Comparison of ENCODE assay signal across 25 cellular contexts in the genomic region with DNA sequence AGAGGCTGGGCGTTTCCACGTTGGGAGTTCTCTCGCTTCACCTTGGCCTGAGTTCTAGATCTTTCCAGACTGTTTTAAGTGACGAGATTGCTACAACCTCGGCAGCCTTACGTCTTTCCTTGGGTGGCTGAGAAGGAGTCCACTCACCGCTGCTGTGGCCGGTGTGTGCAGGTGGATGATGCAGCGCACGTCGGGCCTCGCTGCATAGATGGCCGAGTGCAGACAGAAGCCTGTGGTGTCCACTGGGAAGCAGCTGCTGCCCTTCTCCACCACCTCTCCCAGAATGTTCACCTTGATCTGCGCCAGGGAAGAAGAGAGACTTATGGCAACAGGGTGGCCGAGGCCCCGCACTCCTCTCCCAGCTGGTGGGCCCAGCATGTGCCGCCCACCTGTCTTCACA.
A peak's percentile ranks its signal among the peaks of the same experiment; 100 is the strongest.
DNase-seq lines count a peak whose midpoint lies in the region; ATAC-seq and TF ChIP-seq lines count a peak whose summit lies in the region.
"Had no signal": no experiment of that assay in that cellular context is flagged by ENCODE, and none has a peak within 500 bp of the region (broad histone marks: within the 10 kb centered on the region; RNA-seq: fewer than 3 reads in every experiment).

No MANE protein-coding gene starts in this region.

- no peak overlapping the region for H3K27ac Mint-ChIP-seq in activated naive CD8-positive, alpha-beta T cell treated with anti-CD3 and anti-CD28 coated beads, Interleukin-2, amount 50 U/mL, for 24 hours
- H3K27ac Mint-ChIP-seq in activated naive CD8-positive, alpha-beta T cell treated with anti-CD3 and anti-CD28 coated beads for 36 hours: no peak overlapping the region
- peak overlapping the region; percentile 60; the same call in 1 of the 2 replicates for H3K27ac Mint-ChIP-seq in WTC11
- H3K27ac Mint-ChIP-seq: CD4-positive, alpha-beta memory T cell; HFFc6 had no signal

- DNase-seq in activated naive CD8-positive, alpha-beta T cell treated with anti-CD3 and anti-CD28 coated beads, Interleukin-2, amount 50 U/mL, for 24 hours: no peak
- no peak for DNase-seq in activated naive CD8-positive, alpha-beta T cell treated with anti-CD3 and anti-CD28 coated beads for 36 hours
- no peak for DNase-seq in WTC11 (ENCODE audit: low spot score)
- peak; percentile 23 for DNase-seq in left lobe of liver (ENCODE audit: low spot score)
- peak; percentile 44 for DNase-seq in spleen
- no peak for DNase-seq in NCI-H446 treated with DMSO at 0.1 percent for 48 hours (lab: John Stamatoyannopoulos, UW)
- no peak for DNase-seq in SK-N-DZ (ENCODE audit: low spot score)
- DNase-seq: CD4-positive, alpha-beta memory T cell; COR-L47; DMS53; GM23248; HFFc6; NCI-H1092; NCI-H1417 treated with DMSO at 0.1 percent for 48 hours; NCI-H187; NCI-H2081 treated with DMSO at 0.1 percent for 48 hours; NCI-H2171; NCI-H345; NCI-H524 treated with DMSO at 0.1 percent for 48 hours; NCI-H774; SJCRH30 had no signal

- no peak for TF ChIP-seq POLR2A in spleen (IDR thresholded peaks at IDR 0.05)

- H3K27me3 ChIP-seq in spleen (replicated peaks in 1 of 7): no peaks in the 10 kb centered on the region
- H3K27me3 ChIP-seq: BLaER1 treated with 17β-estradiol and CSF1 and Interleukin-3, amounts not matched to agents 10 nM and 100 nM had no signal

- H3K27me3 Mint-ChIP-seq in activated naive CD8-positive, alpha-beta T cell treated with anti-CD3 and anti-CD28 coated beads, Interleukin-2, amount 50 U/mL, for 24 hours: no peaks in the 10 kb centered on the region
- H3K27me3 Mint-ChIP-seq in activated naive CD8-positive, alpha-beta T cell treated with anti-CD3 and anti-CD28 coated beads for 36 hours: no peaks in the 10 kb centered on the region
- no peaks in the 10 kb centered on the region for H3K27me3 Mint-ChIP-seq in WTC11 (ENCODE audit: low read depth)

- H3K27ac ChIP-seq in spleen: no peak overlapping the region
- H3K27ac ChIP-seq: BLaER1 treated with 17β-estradiol and CSF1 and Interleukin-3, amounts not matched to agents 10 nM and 100 nM; GM23248; SJCRH30 had no signal

- H3K9me3 ChIP-seq in spleen: no peaks in the 10 kb centered on the region
- H3K9me3 ChIP-seq: BLaER1 treated with 17β-estradiol and CSF1 and Interleukin-3, amounts not matched to agents 10 nM and 100 nM; HAP-1; SJCRH30 had no signal

- peak; percentile 21 for ATAC-seq in activated naive CD8-positive, alpha-beta T cell treated with anti-CD3 and anti-CD28 coated beads, Interleukin-2, amount 50 U/mL, for 24 hours
- ATAC-seq in WTC11 (no peak), left lobe of liver (no peak), HG03520 (IDR thresholded peaks at IDR 0.05; ENCODE audit: unreplicated experiment) (no peak)
- ATAC-seq: GM12878 had no signal

- H3K4me3 Mint-ChIP-seq in activated naive CD8-positive, alpha-beta T cell treated with anti-CD3 and anti-CD28 coated beads, Interleukin-2, amount 50 U/mL, for 24 hours: no peak overlapping the region
- no peak overlapping the region for H3K4me3 Mint-ChIP-seq in activated naive CD8-positive, alpha-beta T cell treated with anti-CD3 and anti-CD28 coated beads for 36 hours
- H3K4me3 Mint-ChIP-seq in WTC11: no peak overlapping the region
- H3K4me3 Mint-ChIP-seq: CD4-positive, alpha-beta memory T cell; HFFc6 had no signal

- CTCF ChIA-PET in WTC11 (lab: Charles Lee): no interaction called here

- no peak overlapping the region for H3K4me3 ChIP-seq in spleen
- H3K4me3 ChIP-seq: BLaER1 treated with 17β-estradiol and CSF1 and Interleukin-3, amounts not matched to agents 10 nM and 100 nM; GM12878; GM23248; HAP-1; SJCRH30 had no signal

- H3K9me3 Mint-ChIP-seq in activated naive CD8-positive, alpha-beta T cell treated with anti-CD3 and anti-CD28 coated beads, Interleukin-2, amount 50 U/mL, for 24 hours: no peaks in the 10 kb centered on the region
- H3K9me3 Mint-ChIP-seq in activated naive CD8-positive, alpha-beta T cell treated with anti-CD3 and anti-CD28 coated beads for 36 hours: no peaks in the 10 kb centered on the region
- H3K9me3 Mint-ChIP-seq in WTC11: no peaks in the 10 kb centered on the region
- H3K9me3 Mint-ChIP-seq: CD4-positive, alpha-beta memory T cell; HFFc6 had no signal

- POLR2A ChIA-PET in WTC11 (lab: Charles Lee): no interaction called here

- no peaks in the 10 kb centered on the region for H3K4me1 ChIP-seq in spleen

- peaks cover 0 to 24% (median 0%) of the 10 kb centered on the region in 6 donors for H3K36me3 ChIP-seq in spleen
- H3K36me3 ChIP-seq: SJCRH30 had no signal

- H3K4me1 Mint-ChIP-seq in activated naive CD8-positive, alpha-beta T cell treated with anti-CD3 and anti-CD28 coated beads, Interleukin-2, amount 50 U/mL, for 24 hours: peaks cover 2% of the 10 kb centered on the region
- H3K4me1 Mint-ChIP-seq in activated naive CD8-positive, alpha-beta T cell treated with anti-CD3 and anti-CD28 coated beads for 36 hours: no peaks in the 10 kb centered on the region
- H3K4me1 Mint-ChIP-seq in WTC11: peaks cover 7% of the 10 kb centered on the region
- H3K4me1 Mint-ChIP-seq: CD4-positive, alpha-beta memory T cell had no signal

- WGBS in spleen, 5 donors: 91 to 98% (median 96%) methylated on average over 17 of the region's 17 CpGs

- TF ChIP-seq CTCF in WTC11 (IDR thresholded peaks at IDR 0.05): no peak
- TF ChIP-seq CTCF in spleen (IDR thresholded peaks at IDR 0.05 in 8 of 11, conservative IDR thresholded peaks at IDR 0.05 in 3 of 11): no peak

- H3K36me3 Mint-ChIP-seq in activated naive CD8-positive, alpha-beta T cell treated with anti-CD3 and anti-CD28 coated beads, Interleukin-2, amount 50 U/mL, for 24 hours (ENCODE audit: low read depth): peaks cover 5% of the 10 kb centered on the region
- peaks cover 12% of the 10 kb centered on the region for H3K36me3 Mint-ChIP-seq in activated naive CD8-positive, alpha-beta T cell treated with anti-CD3 and anti-CD28 coated beads for 36 hours
- peaks cover 77% of the 10 kb centered on the region for H3K36me3 Mint-ChIP-seq in WTC11
- H3K36me3 Mint-ChIP-seq: CD4-positive, alpha-beta memory T cell had no signal

- intact Hi-C loops in spleen (cut with DNase I; ENCODE audit: low total_unique reads): no loop called here

TF ChIP-seq in WTC11, 78 proteins besides CTCF, POLR2A, EP300 and RAD21 (continues in another document):
- TF ChIP-seq IRF2 (CRISPR knock-in tag; IDR thresholded peaks at IDR 0.05; ENCODE audit: borderline replicate concordance, low read depth) (no peak), NR1H2 (CRISPR knock-in tag; IDR thresholded peaks at IDR 0.05) (no peak), CBFB (CRISPR knock-in tag; IDR thresholded peaks at IDR 0.05; ENCODE audit: low read depth) (no peak), RELA (CRISPR knock-in tag; IDR thresholded peaks at IDR 0.05; ENCODE audit: borderline replicate concordance) (no peak), NFE2L1 (CRISPR knock-in tag; IDR thresholded peaks at IDR 0.05) (no peak), FOXJ3 (CRISPR knock-in tag; IDR thresholded peaks at IDR 0.05; ENCODE audit: borderline replicate concordance) (no peak), SP1 (CRISPR knock-in tag; conservative IDR thresholded peaks at IDR 0.05) (no peak), ZNF232 (CRISPR knock-in tag; IDR thresholded peaks at IDR 0.05) (no peak)
- TF ChIP-seq, protein P1, sequence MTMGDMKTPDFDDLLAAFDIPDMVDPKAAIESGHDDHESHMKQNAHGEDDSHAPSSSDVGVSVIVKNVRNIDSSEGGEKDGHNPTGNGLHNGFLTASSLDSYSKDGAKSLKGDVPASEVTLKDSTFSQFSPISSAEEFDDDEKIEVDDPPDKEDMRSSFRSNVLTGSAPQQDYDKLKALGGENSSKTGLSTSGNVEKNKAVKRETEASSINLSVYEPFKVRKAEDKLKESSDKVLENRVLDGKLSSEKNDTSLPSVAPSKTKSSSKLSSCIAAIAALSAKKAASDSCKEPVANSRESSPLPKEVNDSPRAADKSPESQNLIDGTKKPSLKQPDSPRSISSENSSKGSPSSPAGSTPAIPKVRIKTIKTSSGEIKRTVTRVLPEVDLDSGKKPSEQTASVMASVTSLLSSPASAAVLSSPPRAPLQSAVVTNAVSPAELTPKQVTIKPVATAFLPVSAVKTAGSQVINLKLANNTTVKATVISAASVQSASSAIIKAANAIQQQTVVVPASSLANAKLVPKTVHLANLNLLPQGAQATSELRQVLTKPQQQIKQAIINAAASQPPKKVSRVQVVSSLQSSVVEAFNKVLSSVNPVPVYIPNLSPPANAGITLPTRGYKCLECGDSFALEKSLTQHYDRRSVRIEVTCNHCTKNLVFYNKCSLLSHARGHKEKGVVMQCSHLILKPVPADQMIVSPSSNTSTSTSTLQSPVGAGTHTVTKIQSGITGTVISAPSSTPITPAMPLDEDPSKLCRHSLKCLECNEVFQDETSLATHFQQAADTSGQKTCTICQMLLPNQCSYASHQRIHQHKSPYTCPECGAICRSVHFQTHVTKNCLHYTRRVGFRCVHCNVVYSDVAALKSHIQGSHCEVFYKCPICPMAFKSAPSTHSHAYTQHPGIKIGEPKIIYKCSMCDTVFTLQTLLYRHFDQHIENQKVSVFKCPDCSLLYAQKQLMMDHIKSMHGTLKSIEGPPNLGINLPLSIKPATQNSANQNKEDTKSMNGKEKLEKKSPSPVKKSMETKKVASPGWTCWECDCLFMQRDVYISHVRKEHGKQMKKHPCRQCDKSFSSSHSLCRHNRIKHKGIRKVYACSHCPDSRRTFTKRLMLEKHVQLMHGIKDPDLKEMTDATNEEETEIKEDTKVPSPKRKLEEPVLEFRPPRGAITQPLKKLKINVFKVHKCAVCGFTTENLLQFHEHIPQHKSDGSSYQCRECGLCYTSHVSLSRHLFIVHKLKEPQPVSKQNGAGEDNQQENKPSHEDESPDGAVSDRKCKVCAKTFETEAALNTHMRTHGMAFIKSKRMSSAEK (CRISPR knock-in tag; IDR thresholded peaks at IDR 0.05; ENCODE audit: borderline replicate concordance): no peak
- TF ChIP-seq, protein P2, sequence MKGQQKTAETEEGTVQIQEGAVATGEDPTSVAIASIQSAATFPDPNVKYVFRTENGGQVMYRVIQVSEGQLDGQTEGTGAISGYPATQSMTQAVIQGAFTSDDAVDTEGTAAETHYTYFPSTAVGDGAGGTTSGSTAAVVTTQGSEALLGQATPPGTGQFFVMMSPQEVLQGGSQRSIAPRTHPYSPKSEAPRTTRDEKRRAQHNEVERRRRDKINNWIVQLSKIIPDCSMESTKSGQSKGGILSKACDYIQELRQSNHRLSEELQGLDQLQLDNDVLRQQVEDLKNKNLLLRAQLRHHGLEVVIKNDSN (CRISPR knock-in tag; IDR thresholded peaks at IDR 0.05): no peak
- TF ChIP-seq, protein P3, sequence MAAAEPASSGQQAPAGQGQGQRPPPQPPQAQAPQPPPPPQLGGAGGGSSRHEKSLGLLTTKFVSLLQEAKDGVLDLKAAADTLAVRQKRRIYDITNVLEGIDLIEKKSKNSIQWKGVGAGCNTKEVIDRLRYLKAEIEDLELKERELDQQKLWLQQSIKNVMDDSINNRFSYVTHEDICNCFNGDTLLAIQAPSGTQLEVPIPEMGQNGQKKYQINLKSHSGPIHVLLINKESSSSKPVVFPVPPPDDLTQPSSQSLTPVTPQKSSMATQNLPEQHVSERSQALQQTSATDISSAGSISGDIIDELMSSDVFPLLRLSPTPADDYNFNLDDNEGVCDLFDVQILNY (CRISPR knock-in tag; IDR thresholded peaks at IDR 0.05): no peak

Comparison
In these comparisons a context has a peak if more than half of its experiments do, and no peak if none do; other contexts are left out.
1. DNase-seq: peak in left lobe of liver (single experiment) and spleen (single experiment); none in activated naive CD8-positive, alpha-beta T cell treated with anti-CD3 and anti-CD28 coated beads, Interleukin-2, amount 50 U/mL, for 24 hours (single experiment), activated naive CD8-positive, alpha-beta T cell treated with anti-CD3 and anti-CD28 coated beads for 36 hours (single experiment), WTC11 (single experiment), NCI-H446 treated with DMSO at 0.1 percent for 48 hours (single experiment) and SK-N-DZ (single experiment).